Comparison of ENCODE assay signal across 16 cellular contexts in the genomic region with DNA sequence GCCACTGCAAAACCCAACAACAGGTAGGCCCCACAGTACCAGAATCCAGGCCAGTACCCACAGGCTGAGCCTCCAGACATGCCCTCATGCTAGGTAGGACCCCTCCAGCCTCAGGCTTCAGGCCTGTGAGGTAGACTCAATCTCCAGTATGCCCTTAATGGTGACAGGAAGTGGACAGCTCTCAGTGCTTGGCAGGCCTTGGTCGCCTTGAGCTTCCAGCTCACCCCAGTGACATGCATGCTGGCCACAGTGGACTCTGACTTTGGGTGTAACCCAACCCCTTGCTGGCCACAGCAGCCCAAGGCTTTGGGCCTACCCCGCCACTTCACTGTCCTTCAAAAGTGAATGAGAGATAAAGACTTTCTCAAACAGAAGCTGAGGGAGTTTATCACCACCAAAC.
DNase-seq lines count a peak whose midpoint lies in the region; ATAC-seq and TF ChIP-seq lines count a peak whose summit lies in the region.
"Had no signal": no experiment of that assay in that cellular context is flagged by ENCODE, and none has a peak within 500 bp of the region (broad histone marks: within the 10 kb centered on the region; RNA-seq: fewer than 3 reads in every experiment).

No MANE protein-coding gene starts in this region.

- no peak overlapping the region for H2BK5ac ChIP-seq in H9 (ENCODE audit: insufficient read length, low read length)

- ATAC-seq in Right ventricle myocardium inferior (no peak), lower lobe of right lung (no peak)
- ATAC-seq: A549, GM23338 had no signal

- no peak overlapping the region for H3K9ac ChIP-seq in H9 (ENCODE audit: extremely low read depth, insufficient read length, low read length)

- H3K27ac ChIP-seq in lower lobe of right lung (no peak overlapping the region), spleen (no peak overlapping the region), ovary (no peak overlapping the region), H9 (ENCODE audit: insufficient read length, low read depth, low read length) (no peak overlapping the region)
- H3K27ac ChIP-seq: 22Rv1, A549, C4-2B had no signal

- no peak overlapping the region for H3K14ac ChIP-seq in H9 (ENCODE audit: insufficient read depth, low read length)

- intact Hi-C loops in Right ventricle myocardium inferior (cut with DNase I), result no loop called here
- intact Hi-C loops in cardiac septum (cut with DNase I), result no loop called here
- intact Hi-C loops in lower lobe of right lung (cut with DNase I), result no loop called here
- intact Hi-C loops in spleen (cut with DNase I; ENCODE audit: low total_unique reads), result no loop called here
- intact Hi-C loops in ovary (cut with DNase I), result no loop called here

- H3K23ac ChIP-seq in H9 (ENCODE audit: insufficient read length, low read depth, low read length), result no peak overlapping the region

- H2BK15ac ChIP-seq in H9 (ENCODE audit: low read depth, low read length), result no peak overlapping the region

- DNase-seq in Right ventricle myocardium inferior (ENCODE audit: missing footprints), result peak; percentile 18
- DNase-seq in cardiac septum (ENCODE audit: low spot score), result no peak
- DNase-seq in lower lobe of right lung, result peak; percentile 20
- peak; percentile 40 for DNase-seq in spleen
- DNase-seq in ovary, result no peak
- DNase-seq in activated T-cell treated with anti-CD3 and anti-CD28 coated beads, Interleukin-2, amount 50 U/mL, for 48 hours, result no peak
- DNase-seq in H9, result no peak
- DNase-seq: AML-193; CD4-positive, alpha-beta T cell; GDM1; H7 had no signal

- H2AFZ ChIP-seq in H9 (ENCODE audit: low read length), result no peak overlapping the region
- H2AFZ ChIP-seq: GM23338 had no signal

- no peak overlapping the region for H4K8ac ChIP-seq in H9 (replicated peaks; ENCODE audit: insufficient read length, low read depth, low read length)

- no peak overlapping the region for H2BK20ac ChIP-seq in H9 (ENCODE audit: low read depth, low read length, poor library complexity, severe bottlenecking)

- no peak overlapping the region for H3K4me2 ChIP-seq in H9 (ENCODE audit: insufficient read depth, insufficient read length, low read length)
- H3K4me2 ChIP-seq: A549, GM23338 had no signal

- no peaks in the 10 kb centered on the region for H3K79me1 ChIP-seq in H9 (ENCODE audit: insufficient read depth, low read depth, low read length, poor library complexity, severe bottlenecking)

- H3K4me3 Mint-ChIP-seq in H9, result no peak overlapping the region
- H3K4me3 Mint-ChIP-seq: CD4-positive, alpha-beta T cell; GM23338 had no signal

- no peak overlapping the region for H3K56ac ChIP-seq in H9 (ENCODE audit: insufficient read length, low read depth, low read length)

- TF ChIP-seq POLR2A in spleen (IDR thresholded peaks at IDR 0.05) (no peak), ovary (IDR thresholded peaks at IDR 0.05) (no peak)

- 74 to 86% (median 80%) methylated on average over 1 to 2 of the region's 2 CpGs for WGBS in spleen, 5 donors
- WGBS in ovary, 3 donors, result 88 to 100% (median 92%) methylated on average over 2 of the region's 2 CpGs
- no CpG with 5 or more reads among the region's 2 CpGs for WGBS in H9 (ENCODE audit: extremely low coverage, insufficient read length, low lambda C conversion rate)

- no peaks in the 10 kb centered on the region for H4K20me1 ChIP-seq in H9 (ENCODE audit: control insufficient read depth, insufficient read depth, insufficient read length)

- no peaks in the 10 kb centered on the region for H3K27me3 Mint-ChIP-seq in H9 (ENCODE audit: low read depth)

- H3K4me1 ChIP-seq in lower lobe of right lung (no peaks in the 10 kb centered on the region), spleen (no peaks in the 10 kb centered on the region), ovary (ENCODE audit: insufficient read depth) (no peaks in the 10 kb centered on the region), H9 (ENCODE audit: insufficient read depth, low read length) (no peaks in the 10 kb centered on the region)
- H3K4me1 ChIP-seq: A549 had no signal

- no peaks in the 10 kb centered on the region; a peak in 1 of 7 replicates for H3K36me3 Mint-ChIP-seq in H9 (ENCODE audit: insufficient read depth in 1 of 3, low read depth in 3 of 3)

- H4K91ac ChIP-seq in H9 (ENCODE audit: insufficient read length, low read depth, low read length), result no peak overlapping the region

- H4K5ac ChIP-seq in H9 (ENCODE audit: insufficient read length, low read depth, low read length), result no peak overlapping the region

- H3K9me3 ChIP-seq in lower lobe of right lung (no peaks in the 10 kb centered on the region), spleen (no peaks in the 10 kb centered on the region), ovary (no peaks in the 10 kb centered on the region), H9 (ENCODE audit: control insufficient read depth, low read depth, low read length) (no peaks in the 10 kb centered on the region)
- H3K9me3 ChIP-seq: A549, Caco-2 had no signal

- no peaks in the 10 kb centered on the region for H3K23me2 ChIP-seq in H9 (ENCODE audit: insufficient read length, low read depth, low read length, poor library complexity, severe bottlenecking)

- H3K36me3 ChIP-seq in lower lobe of right lung, result no peaks in the 10 kb centered on the region
- H3K36me3 ChIP-seq in spleen, result no peaks in the 10 kb centered on the region
- no peaks in the 10 kb centered on the region for H3K36me3 ChIP-seq in ovary

- no peak overlapping the region for H3K4me3 ChIP-seq in lower lobe of right lung
- no peak overlapping the region for H3K4me3 ChIP-seq in spleen
- H3K4me3 ChIP-seq in ovary, result no peak overlapping the region
- H3K4me3 ChIP-seq: A549, GM23338 had no signal

- no peaks in the 10 kb centered on the region for H3K4me1 Mint-ChIP-seq in H9
- H3K4me1 Mint-ChIP-seq: GM23338 had no signal

- no peak overlapping the region for H3T11ph ChIP-seq in H9 (ENCODE audit: low read length)

- no peak overlapping the region for H2BK12ac ChIP-seq in H9 (ENCODE audit: insufficient read length, low read depth, low read length)

- H3K79me2 ChIP-seq in H9 (ENCODE audit: insufficient read depth, low read length), result no peaks in the 10 kb centered on the region

- TF ChIP-seq EP300 in ovary (IDR thresholded peaks at IDR 0.05), result no peak

- H3K4ac ChIP-seq in H9 (ENCODE audit: low read depth, low read length), result no peak overlapping the region

- H3K27me3 ChIP-seq in lower lobe of right lung (ENCODE audit: low read depth), result no peaks in the 10 kb centered on the region
- H3K27me3 ChIP-seq in spleen (replicated peaks in 1 of 7), result peaks cover 0 to 5% (median 0%) of the 10 kb centered on the region in 7 donors
- H3K27me3 ChIP-seq in ovary, result no peaks in the 10 kb centered on the region
- H3K27me3 ChIP-seq in H9 (ENCODE audit: insufficient read depth, low read length), result no peaks in the 10 kb centered on the region

- H3K27ac Mint-ChIP-seq in H9, result no peak overlapping the region
- H3K27ac Mint-ChIP-seq: CD4-positive, alpha-beta T cell; GM23338 had no signal

- TF ChIP-seq CTCF in lower lobe of right lung (IDR thresholded peaks at IDR 0.05) (no peak), spleen (IDR thresholded peaks at IDR 0.05 in 8 of 11, conservative IDR thresholded peaks at IDR 0.05 in 3 of 11) (no peak), ovary (IDR thresholded peaks at IDR 0.05) (no peak), H9 (conservative IDR thresholded peaks at IDR 0.05) (no peak)

- no peaks in the 10 kb centered on the region for H3K9me3 Mint-ChIP-seq in H9
- H3K9me3 Mint-ChIP-seq: CD4-positive, alpha-beta T cell; GM23338 had no signal

- no peak overlapping the region for H3K18ac ChIP-seq in H9 (ENCODE audit: insufficient read length, low read depth, low read length)

- H2AK5ac ChIP-seq in H9 (ENCODE audit: insufficient read length, low read length), result no peak overlapping the region

- H2BK120ac ChIP-seq in H9 (ENCODE audit: low read depth, low read length, poor library complexity, severe bottlenecking), result no peak overlapping the region

Comparison
In these comparisons a context has a peak if more than half of its experiments do, and no peak if none do; other contexts are left out.
1. DNase-seq: peak in Right ventricle myocardium inferior (single experiment), lower lobe of right lung (single experiment) and spleen (single experiment); none in cardiac septum (single experiment), ovary (0 of 5), activated T-cell treated with anti-CD3 and anti-CD28 coated beads, Interleukin-2, amount 50 U/mL, for 48 hours (0 of 2) and H9 (single experiment).